10 cellular contexts compared by ENCODE assay signal in the genomic region with DNA sequence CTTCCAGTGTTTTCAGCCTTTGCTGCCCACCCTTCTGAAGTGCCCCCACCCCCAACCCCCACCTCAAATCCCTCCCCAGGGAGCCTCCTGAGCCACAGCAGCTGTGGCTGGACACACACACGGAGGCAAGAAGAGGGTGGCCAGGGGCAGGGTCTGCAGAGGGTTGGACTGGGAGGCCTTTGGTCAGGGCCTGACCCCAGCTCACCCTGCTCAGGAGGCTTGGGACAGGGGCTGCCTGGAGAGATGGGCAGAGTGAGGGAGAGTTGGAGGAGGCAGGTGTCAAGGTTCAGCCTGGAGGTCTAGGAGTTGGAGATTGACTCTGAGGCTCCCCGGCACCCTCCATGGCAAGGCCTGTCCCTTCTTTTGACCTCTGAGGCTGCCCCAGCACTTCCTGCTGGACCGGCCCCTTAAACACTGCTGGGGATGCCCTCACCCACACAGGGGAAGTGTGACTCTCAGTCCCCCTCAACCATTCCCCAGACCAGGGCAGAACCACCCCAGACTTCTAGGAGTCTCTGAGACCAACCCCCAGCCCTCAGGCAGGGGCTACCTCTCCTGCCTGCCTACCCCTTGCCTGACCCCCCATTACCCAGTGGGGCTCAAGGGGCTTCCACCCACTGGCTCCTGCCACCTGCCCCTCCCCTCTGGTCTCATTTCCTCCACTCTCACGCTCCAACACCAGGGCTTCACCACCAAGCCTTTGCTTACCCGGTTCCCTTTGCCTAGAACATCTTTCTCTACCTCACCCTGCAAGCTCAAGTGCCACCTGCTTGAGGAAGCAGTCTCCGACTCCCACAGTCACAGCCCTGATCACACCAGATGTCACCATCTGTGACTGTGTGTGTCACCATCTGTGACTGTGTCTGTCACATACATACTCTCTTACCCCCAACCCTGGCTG. TPM values are rescaled to one million over a fixed set of nuclear protein-coding genes. Genes with fewer than 3 reads are reported as not detected.
DNase-seq lines count a peak whose midpoint lies in the region; ATAC-seq, FAIRE-seq and TF ChIP-seq lines count a peak whose summit lies in the region.
"Had no signal": no experiment of that assay in that cellular context is flagged by ENCODE, and none has a peak within 500 bp of the region (broad histone marks: within the 10 kb centered on the region; RNA-seq: fewer than 3 reads in every experiment).

No MANE protein-coding gene starts in this region.

- peak; percentile 42 for ATAC-seq in GM18873 (IDR thresholded peaks at IDR 0.05; ENCODE audit: low FRiP score, unreplicated experiment)
- peak; percentile 49 for ATAC-seq in HG03457 (IDR thresholded peaks at IDR 0.05; ENCODE audit: unreplicated experiment)
- peak; percentile 53 for ATAC-seq in GM12878

- CTCF ChIA-PET in GM12878 (lab: Yijun Ruan, JAX), result interaction anchor here (7.5 kb wide), 1 partner anchor 16 kb away, joined by 89 read pairs; no protein-coding TSS in a partner anchor

- peak; percentile 74 for FAIRE-seq in GM12878 (lab: Jason Lieb, UNC)
- FAIRE-seq: astrocyte had no signal

- no peaks in the 10 kb centered on the region for H3K9me3 ChIP-seq in GM12878 (replicated peaks; ENCODE audit: control insufficient read depth, insufficient read depth, low read length)
- H3K9me3 ChIP-seq: MG63 had no signal

- TF ChIP-seq EP300 in GM12878 (IDR thresholded peaks at IDR 0.05; ENCODE audit: borderline replicate concordance in 1 of 2, control insufficient read depth in 1 of 2, low read depth in 2 of 2, low read length in 2 of 2), result no peak

- TF ChIP-seq RAD21 in GM12878 (IDR thresholded peaks at IDR 0.05; ENCODE audit: insufficient read depth, low read depth, low read length), result no peak

- intact Hi-C loops in GM12878 (cut with micrococcal nuclease; ENCODE audit: unreplicated experiment), result loop anchor here (5.0 to 10.0 kb wide), 4 partner anchors 49 to 411 kb away; a partner anchor contains a TSS

- BruUV-seq in GM12878 (replicated peaks; lab: Mats Ljungman, UMichigan), result no TSS peak

- in situ Hi-C loops in GM12878 (cut with MboI), result no loop called here

- H3K4me3 ChIP-seq in GM12878, result peak overlapping the region; percentile 51; the same call in 1 of the 2 replicates
- H3K4me3 ChIP-seq: MG63 had no signal

- H3K4me1 ChIP-seq in GM12878 (ENCODE audit: control insufficient read depth, insufficient read depth, low read length), result peaks cover 75% of the 10 kb centered on the region

- H3K4me2 ChIP-seq in GM12878 (ENCODE audit: control insufficient read depth, insufficient read depth), result peak overlapping the region; percentile 84

- no peak for TF ChIP-seq CTCF in GM12878 (IDR thresholded peaks at IDR 0.05 in 2 of 3, conservative IDR thresholded peaks at IDR 0.05 in 1 of 3; ENCODE audit: control insufficient read depth in 2 of 3, extremely low read depth in 1 of 3, insufficient read depth in 1 of 3, low read depth in 3 of 3, low read length in 3 of 3)

- no peak for TF ChIP-seq POLR2A in GM12878 (IDR thresholded peaks at IDR 0.05; ENCODE audit: low read depth, low read length)

- SMC1A ChIA-PET in GM12878 (lab: Charles Lee; ENCODE audit: uncharacterized antibody, unreplicated experiment), result interaction anchor here (0.6 to 4.0 kb wide), 4 partner anchors 12 to 50 kb away, joined by 3 to 27 read pairs (median 5); a partner anchor contains a TSS

- POLR2A ChIA-PET in GM12878 (lab: Charles Lee), result interaction anchor here (0.6 to 1.3 kb wide), 3 partner anchors 12 to 49 kb away, joined by 3 to 6 read pairs (median 3); no protein-coding TSS in a partner anchor

- WGBS in GM12878 (ENCODE audit: insufficient coverage, insufficient replicate concordance, low lambda C conversion rate, missing lambda C conversion rate), result 22% methylated on average over 6 of the region's 6 CpGs

- peak; percentile 71 for DNase-seq in CD1c-positive myeloid dendritic cell (ENCODE audit: extremely low spot score)
- DNase-seq in GM12878 (ENCODE audit: low read depth, low spot score), result no peak
- DNase-seq in mesenteric fat pad (ENCODE audit: low spot score), result no peak
- no peak for DNase-seq in inferior parietal cortex (ENCODE audit: extremely low spot score)
- no peak for DNase-seq in kidney glomerular epithelial cell (lab: John Stamatoyannopoulos, UW)
- DNase-seq in NCI-H1092 (lab: John Stamatoyannopoulos, UW), result no peak
- DNase-seq: MG63 had no signal

- peak overlapping the region; percentile 59 for H3K27ac ChIP-seq in GM12878 (ENCODE audit: control insufficient read depth, insufficient read depth)

- peak overlapping the region; percentile 1; the same call in 1 of the 2 replicates for H3K9ac ChIP-seq in GM12878 (ENCODE audit: control insufficient read depth, insufficient read depth, low read length)

- H4K20me1 ChIP-seq in GM12878 (ENCODE audit: control insufficient read depth, insufficient read depth), result no peaks in the 10 kb centered on the region

- RAD21 ChIA-PET in GM12878 (lab: Charles Lee; ENCODE audit: unreplicated experiment), result interaction anchor here (8.2 kb wide), 1 partner anchor 50 kb away, joined by 55 read pairs; a partner anchor contains a TSS

- peaks cover 0 to 3% of the 10 kb centered on the region in 2 experiments; a peak in 2 of 4 replicates for H3K36me3 ChIP-seq in GM12878 (ENCODE audit: control insufficient read depth in 2 of 2, insufficient read depth in 2 of 2, low read length in 1 of 2)
- H3K36me3 ChIP-seq: MG63 had no signal

- H2AFZ ChIP-seq in GM12878 (ENCODE audit: control insufficient read depth, low read depth, low read length), result no peak overlapping the region

- peaks cover 83% of the 10 kb centered on the region for H3K79me2 ChIP-seq in GM12878 (ENCODE audit: control insufficient read depth, insufficient read depth, low read length)

- no peaks in the 10 kb centered on the region for H3K27me3 ChIP-seq in GM12878 (replicated peaks in 1 of 2; ENCODE audit: control insufficient read depth in 2 of 2, insufficient read depth in 2 of 2, low read length in 1 of 2)
- H3K27me3 ChIP-seq: MG63 had no signal

TF ChIP-seq in GM12878, 131 proteins besides CTCF, POLR2A, EP300 and RAD21 (continues in another document):
- TF ChIP-seq ZNF24 (IDR thresholded peaks at IDR 0.05) (no peak), HDGF (IDR thresholded peaks at IDR 0.05) (0 out of 2 replicates have a peak, but pooled peaks have one; percentile 79), DPF2 (IDR thresholded peaks at IDR 0.05) (peak; percentile 55; the same call in 1 of the 2 replicates), ZNF384 (IDR thresholded peaks at IDR 0.05; ENCODE audit: borderline replicate concordance, low read depth, low read length) (no peak), NFXL1 (IDR thresholded peaks at IDR 0.05; ENCODE audit: borderline replicate concordance) (no peak)
- TF ChIP-seq, protein P1, sequence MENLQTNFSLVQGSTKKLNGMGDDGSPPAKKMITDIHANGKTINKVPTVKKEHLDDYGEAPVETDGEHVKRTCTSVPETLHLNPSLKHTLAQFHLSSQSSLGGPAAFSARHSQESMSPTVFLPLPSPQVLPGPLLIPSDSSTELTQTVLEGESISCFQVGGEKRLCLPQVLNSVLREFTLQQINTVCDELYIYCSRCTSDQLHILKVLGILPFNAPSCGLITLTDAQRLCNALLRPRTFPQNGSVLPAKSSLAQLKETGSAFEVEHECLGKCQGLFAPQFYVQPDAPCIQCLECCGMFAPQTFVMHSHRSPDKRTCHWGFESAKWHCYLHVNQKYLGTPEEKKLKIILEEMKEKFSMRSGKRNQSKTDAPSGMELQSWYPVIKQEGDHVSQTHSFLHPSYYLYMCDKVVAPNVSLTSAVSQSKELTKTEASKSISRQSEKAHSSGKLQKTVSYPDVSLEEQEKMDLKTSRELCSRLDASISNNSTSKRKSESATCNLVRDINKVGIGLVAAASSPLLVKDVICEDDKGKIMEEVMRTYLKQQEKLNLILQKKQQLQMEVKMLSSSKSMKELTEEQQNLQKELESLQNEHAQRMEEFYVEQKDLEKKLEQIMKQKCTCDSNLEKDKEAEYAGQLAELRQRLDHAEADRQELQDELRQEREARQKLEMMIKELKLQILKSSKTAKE (IDR thresholded peaks at IDR 0.05; ENCODE audit: low read depth, poor library complexity, severe bottlenecking), result peak; percentile 39

RNA-seq across cellular contexts. Expression of a gene that starts 8.6 kb away (rescaled TPM):
- total RNA-seq in GM12878 (2013; cell fraction: nucleolus; rRNA removed), result 218 and 253 TPM in 2 replicates
- total RNA-seq in GM12878 (2014; rRNA removed), result 48.4 and 54.3 TPM in 2 replicates
- 25.1 and 25.7 TPM in 2 replicates for total RNA-seq in GM12878 (2014; rRNA removed; fragmentation: Illumina TruSeq; extraction: Trizol)
- 91.5 and 102 TPM in 2 replicates for total RNA-seq in GM12878 (2021)
- 43.7 TPM for polyA plus RNA-seq in GM12878 (2011; ENCODE audit: low read depth)
- polyA plus RNA-seq in GM12878 (2011; rRNA removed), result 34.0 and 50.3 TPM in 2 replicates
- 54.1 and 60.4 TPM in 2 replicates for polyA plus RNA-seq in GM12878 (2011; cell fraction: cytosol; rRNA removed)
- 323 and 349 TPM in 2 replicates for polyA plus RNA-seq in GM12878 (2011; cell fraction: nucleus; rRNA removed)
- 88.7 and 93.1 TPM in 2 replicates for polyA plus RNA-seq in GM12878 (2012)
- polyA plus RNA-seq in GM12878 (2014; fragmentation: Illumina TruSeq; extraction: Trizol), result 14.7 and 29.2 TPM in 2 replicates
- under 1 TPM; 0.55 to 0.85 TPM for polyA plus RNA-seq in GM12878 (2014; fragmentation: Nextera tagmentation; extraction: Ambion mirVana)
- polyA plus RNA-seq in GM12878 (2014; rRNA removed), result 58.8 and 64.9 TPM in 2 replicates
- polyA plus RNA-seq in GM12878 (2016; fragmentation: Nextera tagmentation; extraction: Ambion mirVana), result 10 to 100 TPM; 51.8 to 57.9 TPM
- polyA minus RNA-seq in GM12878 (2011; rRNA and poly(A)+ RNA removed), result 63.7 and 91.7 TPM in 2 replicates
- polyA minus RNA-seq in GM12878 (2011; cell fraction: cytosol; rRNA and poly(A)+ RNA removed), result 34.5 and 43.7 TPM in 2 replicates
- polyA minus RNA-seq in GM12878 (2011; cell fraction: nucleus; rRNA and poly(A)+ RNA removed), result 78.3 and 112 TPM in 2 replicates
- 80.6 TPM for total RNA-seq in mesenteric fat pad

RNA-seq across cellular contexts. Expression of a gene that starts 50.3 kb away (rescaled TPM):
- total RNA-seq in GM12878 (2013; cell fraction: nucleolus; rRNA removed), result 13.8 and 14.9 TPM in 2 replicates
- total RNA-seq in GM12878 (2014; rRNA removed) (29.0 and 29.3 TPM in 2 replicates), GM12878 (2014; rRNA removed; fragmentation: Illumina TruSeq; extraction: Trizol) (21.7 and 22.2 TPM in 2 replicates), GM12878 (2021) (24.0 and 29.8 TPM in 2 replicates), mesenteric fat pad (9.0 TPM)
- 5.4 TPM for polyA plus RNA-seq in GM12878 (2011; ENCODE audit: low read depth)
- polyA plus RNA-seq in GM12878 (2011; rRNA removed) (28.0 and 43.2 TPM in 2 replicates), GM12878 (2014; fragmentation: Illumina TruSeq; extraction: Trizol) (23.7 and 24.4 TPM in 2 replicates), GM12878 (2014; fragmentation: Nextera tagmentation; extraction: Ambion mirVana) (under 1 TPM; 0.15 to 0.21 TPM), GM12878 (2014; rRNA removed) (27.8 and 36.3 TPM in 2 replicates), GM12878 (2016; fragmentation: Nextera tagmentation; extraction: Ambion mirVana) (10 to 100 TPM; 10.3 to 11.4 TPM)
- 50.3 and 60.8 TPM in 2 replicates for polyA plus RNA-seq in GM12878 (2011; cell fraction: cytosol; rRNA removed)
- 34.3 and 35.5 TPM in 2 replicates for polyA plus RNA-seq in GM12878 (2011; cell fraction: nucleus; rRNA removed)
- polyA plus RNA-seq in GM12878 (2012), result 18.6 and 21.8 TPM in 2 replicates
- 39.7 and 55.9 TPM in 2 replicates for polyA minus RNA-seq in GM12878 (2011; rRNA and poly(A)+ RNA removed)
- 10.6 and 11.8 TPM in 2 replicates for polyA minus RNA-seq in GM12878 (2011; cell fraction: cytosol; rRNA and poly(A)+ RNA removed)
- polyA minus RNA-seq in GM12878 (2011; cell fraction: nucleus; rRNA and poly(A)+ RNA removed), result 11.7 and 14.1 TPM in 2 replicates
